8 cellular contexts compared by ENCODE assay signal in the genomic region with DNA sequence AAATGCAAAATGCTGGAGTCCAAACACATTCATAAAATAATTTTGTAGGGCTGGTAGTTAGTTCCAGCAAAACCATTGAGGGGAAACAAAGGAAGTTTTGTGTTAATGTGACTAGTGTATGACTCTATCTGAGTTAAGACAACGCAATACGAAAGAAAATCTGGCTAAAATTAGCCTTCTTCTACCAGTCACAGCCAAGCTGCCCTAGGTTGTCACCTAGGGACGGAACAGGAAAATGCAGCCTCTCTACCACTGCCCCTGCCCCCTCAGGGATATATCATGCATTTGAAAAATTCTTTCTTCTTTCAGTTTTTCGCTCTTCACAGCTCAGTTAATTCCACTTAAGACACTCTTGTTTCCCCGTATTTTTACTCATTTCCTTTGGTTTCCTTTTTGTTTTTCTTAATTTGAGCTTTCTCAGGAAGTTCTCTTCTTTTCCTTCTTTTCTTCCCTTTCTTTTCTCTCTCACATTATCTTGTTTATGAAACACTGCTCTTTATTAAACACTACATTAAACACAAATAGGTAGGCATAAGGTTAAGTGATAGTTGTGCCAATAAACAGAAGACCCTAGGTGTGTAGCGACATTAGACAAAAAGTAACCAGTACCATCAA. TPM values are rescaled to one million over a fixed set of nuclear protein-coding genes. Genes with fewer than 3 reads are reported as not detected.
A peak's percentile ranks its signal among the peaks of the same experiment; 100 is the strongest.
DNase-seq lines count a peak whose midpoint lies in the region; TF ChIP-seq lines count a peak whose summit lies in the region.

No MANE protein-coding gene starts in this region.

- CTCF ChIA-PET in MCF 10A (lab: Yijun Ruan, JAX), result interaction anchor here (0.6 to 1.0 kb wide), 4 partner anchors 17 to 494 kb away, joined by 3 to 5 read pairs (median 4); no protein-coding TSS in a partner anchor

- POLR2A ChIA-PET in MCF 10A (lab: Yijun Ruan, JAX), result no interaction called here

- no peak overlapping the region for H3K4me3 ChIP-seq in breast epithelium
- H3K4me3 ChIP-seq in MG63, result no peak overlapping the region

- intact Hi-C loops in MCF 10A (cut with micrococcal nuclease), result loop anchor here (1.0 kb wide), 1 partner anchor 363 kb away; no protein-coding TSS in a partner anchor
- intact Hi-C loops in breast epithelium (cut with DNase I; ENCODE audit: low total_unique reads), result no loop called here

- H3K36me3 ChIP-seq in breast epithelium, result no peaks in the 10 kb centered on the region
- H3K36me3 ChIP-seq in MG63, result no peaks in the 10 kb centered on the region

- DNase-seq in MCF 10A (ENCODE audit: unreplicated experiment), result peak; percentile 10
- no peak for DNase-seq in breast epithelium (ENCODE audit: low spot score in 2 of 2)
- DNase-seq in MG63, result peak; percentile 31
- DNase-seq in chondrocyte (ENCODE audit: low spot score), result no peak
- peak; percentile 18 for DNase-seq in nephron progenitor cell
- DNase-seq in activated CD4-positive, CD25-positive, alpha-beta regulatory T cell treated with anti-CD3 and anti-CD28 coated beads, Interleukin-2, amount 50 U/mL, for 72 hours, result no peak
- no peak for DNase-seq in NCI-H187 treated with DMSO at 0.1 percent for 48 hours (lab: John Stamatoyannopoulos, UW)
- DNase-seq in NCI-H128 (lab: John Stamatoyannopoulos, UW; ENCODE audit: unreplicated experiment), result no peak

- H3K27me3 Mint-ChIP-seq in MCF 10A (ENCODE audit: insufficient read depth, unreplicated experiment) (no peaks in the 10 kb centered on the region), chondrocyte (ENCODE audit: low read depth) (peaks cover 2% of the 10 kb centered on the region), nephron progenitor cell (ENCODE audit: low read depth, poor library complexity) (peaks cover 3% of the 10 kb centered on the region)

- H3K4me1 Mint-ChIP-seq in MCF 10A (ENCODE audit: insufficient read depth, unreplicated experiment), result no peaks in the 10 kb centered on the region
- H3K4me1 Mint-ChIP-seq in chondrocyte (ENCODE audit: low read depth), result peaks cover 12% of the 10 kb centered on the region
- H3K4me1 Mint-ChIP-seq in nephron progenitor cell, result peaks cover 20% of the 10 kb centered on the region

- H3K27ac Mint-ChIP-seq in MCF 10A (ENCODE audit: low read depth, unreplicated experiment), result no peak overlapping the region
- H3K27ac Mint-ChIP-seq in chondrocyte (ENCODE audit: unreplicated experiment), result peak overlapping the region; percentile 39
- peak overlapping the region; percentile 14 for H3K27ac Mint-ChIP-seq in nephron progenitor cell

- TF ChIP-seq CTCF in MCF 10A (IDR thresholded peaks at IDR 0.05; ENCODE audit: unreplicated experiment) (peak; percentile 14), breast epithelium (IDR thresholded peaks at IDR 0.05) (no peak), chondrocyte (IDR thresholded peaks at IDR 0.05) (peak; percentile 83), nephron progenitor cell (IDR thresholded peaks at IDR 0.05) (peak; percentile 66)

- H3K4me3 Mint-ChIP-seq in MCF 10A (ENCODE audit: unreplicated experiment), result no peak overlapping the region
- H3K4me3 Mint-ChIP-seq in chondrocyte (ENCODE audit: unreplicated experiment), result no peak overlapping the region
- no peak overlapping the region for H3K4me3 Mint-ChIP-seq in nephron progenitor cell

- no peaks in the 10 kb centered on the region for H3K36me3 Mint-ChIP-seq in MCF 10A (ENCODE audit: insufficient read depth, unreplicated experiment)
- H3K36me3 Mint-ChIP-seq in chondrocyte (ENCODE audit: low read depth), result peaks cover 4% of the 10 kb centered on the region
- H3K36me3 Mint-ChIP-seq in nephron progenitor cell (ENCODE audit: low read depth), result peaks cover 19% of the 10 kb centered on the region

- H3K4me1 ChIP-seq in breast epithelium, result no peaks in the 10 kb centered on the region

- H3K27me3 ChIP-seq in breast epithelium, result peaks cover 0 to 3% of the 10 kb centered on the region in 2 donors
- H3K27me3 ChIP-seq in MG63, result no peaks in the 10 kb centered on the region

- BruUV-seq in MCF 10A (replicated peaks; lab: Mats Ljungman, UMichigan), result no TSS peak

- no peak overlapping the region for H3K27ac ChIP-seq in breast epithelium

- no peak for TF ChIP-seq POLR2A in breast epithelium (IDR thresholded peaks at IDR 0.05)

- H3K9me3 Mint-ChIP-seq in MCF 10A (ENCODE audit: unreplicated experiment) (peaks cover 7% of the 10 kb centered on the region), chondrocyte (ENCODE audit: low read depth) (peaks cover 14% of the 10 kb centered on the region), nephron progenitor cell (peaks cover 22% of the 10 kb centered on the region)

- H3K9me3 ChIP-seq in breast epithelium, result no peaks in the 10 kb centered on the region
- no peaks in the 10 kb centered on the region for H3K9me3 ChIP-seq in MG63

RNA-seq across cellular contexts. Expression of a gene that starts 30.6 kb away (rescaled TPM):
- total RNA-seq in MCF 10A (2022) (not detected in 2 replicates), breast epithelium (under 1 TPM in 2 of 3 donors, not detected in 1; 0.32 to 0.33 TPM), chondrocyte (1.2 to 1.6 TPM (median 1.5 TPM) in 3 replicates)
- total RNA-seq in MG63 (2014; rRNA removed; shearing (Covaris generic); ENCODE audit: low replicate concordance), result 2.8 and 11.7 TPM in 2 replicates

Comparison
In these comparisons a context has a peak if more than half of its experiments do, and no peak if none do; other contexts are left out.
1. DNase-seq: peak in MCF 10A (single experiment), MG63 (single experiment) and nephron progenitor cell (single experiment); none in breast epithelium (0 of 2), chondrocyte (single experiment), activated CD4-positive, CD25-positive, alpha-beta regulatory T cell treated with anti-CD3 and anti-CD28 coated beads, Interleukin-2, amount 50 U/mL, for 72 hours (single experiment), NCI-H187 treated with DMSO at 0.1 percent for 48 hours (single experiment) and NCI-H128 (single experiment).
2. CTCF ChIP-seq: peak in MCF 10A (single experiment), chondrocyte (single experiment) and nephron progenitor cell (single experiment); none in breast epithelium (0 of 3).